ENCODE assay signal across 2 cellular contexts in genomic region chr22:31945478-31945815, GRCh38.
A peak's percentile ranks its signal among the peaks of the same experiment; 100 is the strongest.
TF ChIP-seq lines count a peak whose summit lies in the region.

No MANE protein-coding gene starts in this region.

TF ChIP-seq in HCT116, 20 proteins besides CTCF, POLR2A, EP300 and RAD21:
- TF ChIP-seq EZH2 (IDR thresholded peaks at IDR 0.05) (no peak), ELF1 (IDR thresholded peaks at IDR 0.05; ENCODE audit: borderline replicate concordance, low read depth) (no peak), CEBPB (IDR thresholded peaks at IDR 0.05; ENCODE audit: low read depth) (no peak), EGR1 (IDR thresholded peaks at IDR 0.05; ENCODE audit: low read depth) (no peak), ZBTB33 (IDR thresholded peaks at IDR 0.05; ENCODE audit: extremely low read depth, insufficient replicate concordance, low read length) (no peak)
TF ChIP-seq in HCT116: peak in this region for 0.

TF ChIP-seq in K562, 482 proteins besides CTCF, POLR2A, EP300 and RAD21:
- no peak for TF ChIP-seq ZNF277 (CRISPR knock-in tag; IDR thresholded peaks at IDR 0.05; ENCODE audit: borderline replicate concordance)
- TF ChIP-seq CHD1 (IDR thresholded peaks at IDR 0.05; ENCODE audit: low read length), result peak; percentile 27
- TF ChIP-seq LEF1 (IDR thresholded peaks at IDR 0.05), result peak; percentile 26; the same call in 1 of the 2 replicates
- TF ChIP-seq ZBTB40 (IDR thresholded peaks at IDR 0.05), result 0 out of 2 replicates have a peak, but pooled peaks have one; percentile 3
- TF ChIP-seq ZBTB40 (CRISPR knock-in tag; IDR thresholded peaks at IDR 0.05), result no peak
